ENCODE assay signal across 15 cellular contexts in the genomic region with DNA sequence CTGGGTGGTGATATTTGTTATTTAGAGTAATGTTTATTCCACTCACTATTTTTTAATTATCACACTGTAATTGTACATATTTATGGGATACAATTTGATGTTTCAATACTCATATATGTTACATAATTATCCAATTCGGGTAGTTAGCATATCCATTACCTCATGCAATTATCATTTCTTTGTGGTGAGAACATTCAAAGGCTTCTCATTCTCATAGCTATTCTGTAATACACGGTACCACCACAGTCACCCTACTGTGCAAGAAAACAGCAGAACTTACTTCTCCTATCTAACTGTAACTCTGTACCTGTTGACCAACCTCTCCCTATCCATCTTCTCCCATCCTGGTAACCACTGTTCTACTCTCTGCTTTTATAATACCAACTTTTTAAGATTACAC. TPM values are rescaled to one million over a fixed set of nuclear protein-coding genes. Genes with fewer than 3 reads are reported as not detected.
A peak's percentile ranks its signal among the peaks of the same experiment; 100 is the strongest.
DNase-seq lines count a peak whose midpoint lies in the region; ATAC-seq, FAIRE-seq and TF ChIP-seq lines count a peak whose summit lies in the region.
"Had no signal": no experiment of that assay in that cellular context is flagged by ENCODE, and none has a peak within 500 bp of the region (broad histone marks: within the 10 kb centered on the region; RNA-seq: fewer than 3 reads in every experiment).

No MANE protein-coding gene starts in this region.

- H3K4me2 ChIP-seq in HepG2 (ENCODE audit: low read depth, low read length) (peak overlapping the region; percentile 7; the same call in 1 of the 2 replicates), PC-3 (ENCODE audit: low read length) (peak overlapping the region; percentile 44)
- H3K4me2 ChIP-seq: BLaER1 had no signal

- CTCF ChIA-PET in HepG2 (lab: Yijun Ruan, JAX; ENCODE audit: low intra/inter-chr PET ratio, low total read pairs): no interaction called here
- CTCF ChIA-PET in HEK293 (lab: Yijun Ruan, JAX): interaction anchor here (1.5 kb wide), 1 partner anchor 106 kb away, joined by 3 read pairs; the partner anchor contains the start of gene CNOT11
- CTCF ChIA-PET in PC-3 (lab: Charles Lee): no interaction called here

- H3F3A ChIP-seq in PC-3 (ENCODE audit: low read length, unreplicated experiment): peaks cover under 1% of the 10 kb centered on the region

- TF ChIP-seq POLR2A in HepG2 (IDR thresholded peaks at IDR 0.05; ENCODE audit: insufficient read depth in 1 of 2, low read depth in 2 of 2, low read length in 2 of 2) (no peak), right lobe of liver (IDR thresholded peaks at IDR 0.05) (no peak), gastrocnemius medialis (IDR thresholded peaks at IDR 0.05) (no peak)

- H3K4me1 ChIP-seq in HepG2 (ENCODE audit: insufficient read depth, low read length) (peaks cover 76% of the 10 kb centered on the region), right lobe of liver (peaks cover 0 to 18% (median 2%) of the 10 kb centered on the region in 4 donors), HEK293 (ENCODE audit: control insufficient read depth, insufficient read depth, low read length) (peaks cover 7% of the 10 kb centered on the region; the same call in 1 of the 2 replicates), PC-3 (ENCODE audit: insufficient read depth, low read length) (peaks cover 54% of the 10 kb centered on the region), gastrocnemius medialis (peaks cover 50 to 55% of the 10 kb centered on the region in 2 donors)

- DNase-seq in HepG2 (ENCODE audit: low spot score) (no peak), right lobe of liver (no peak), PC-3 (no peak), gastrocnemius medialis (no peak), NCI-H1105 (lab: John Stamatoyannopoulos, UW) (no peak), MV-4-11 (lab: John Stamatoyannopoulos, UW) (no peak)
- DNase-seq: DMS53, GF-D8, GOT3, IMR-90, KBM-7 had no signal

- no peak for FAIRE-seq in HepG2 (lab: Jason Lieb, UNC)

- no peak overlapping the region for H2AFZ ChIP-seq in HepG2 (ENCODE audit: low read length)
- no peak overlapping the region for H2AFZ ChIP-seq in PC-3 (ENCODE audit: low read length)

- POLR2A ChIA-PET in HepG2 (lab: Yijun Ruan, JAX): interaction anchor here (1.5 kb wide), 1 partner anchor 26 kb away, joined by 4 read pairs; no protein-coding TSS in a partner anchor
- POLR2A ChIA-PET in HEK293 (lab: Yijun Ruan, JAX): no interaction called here
- POLR2A ChIA-PET in PC-3 (lab: Charles Lee; ENCODE audit: unreplicated experiment): no interaction called here

- BruUV-seq in HepG2 (replicated peaks; lab: Mats Ljungman, UMichigan) (no TSS peak), PC-3 (replicated peaks; lab: Mats Ljungman, UMichigan) (no TSS peak)

- H3K27ac ChIP-seq in HepG2 (ENCODE audit: extremely low read length, insufficient read depth, low read length) (no peak overlapping the region), right lobe of liver (no peak overlapping the region), HEK293 (ENCODE audit: extremely low read depth, low read depth, low read length) (no peak overlapping the region), PC-3 (ENCODE audit: low read length) (no peak overlapping the region), gastrocnemius medialis (peak overlapping the region in 3 of 4 donors; percentile 45 to 97 (median 96))
- H3K27ac ChIP-seq: BLaER1 had no signal

- TF ChIP-seq CTCF in HepG2 (CRISPR knock-in tag; IDR thresholded peaks at IDR 0.05) (no peak), right lobe of liver (IDR thresholded peaks at IDR 0.05) (no peak), HEK293 (tag by site-specific recombination; IDR thresholded peaks at IDR 0.05) (no peak), PC-3 (conservative IDR thresholded peaks at IDR 0.05; ENCODE audit: low read depth, low read length) (no peak), gastrocnemius medialis (IDR thresholded peaks at IDR 0.05 in 4 of 5, conservative IDR thresholded peaks at IDR 0.05 in 1 of 5) (no peak)

- in situ Hi-C loops in HepG2 (cut with HindIII; ENCODE audit: extremely low pct_ligation_motif_present, low pct_unique_long_range_greater_than_20kb): no loop called here
- in situ Hi-C loops in gastrocnemius medialis (cut with MboI; ENCODE audit: low sequenced_read_pairs in 4 of 4): no loop called here

- H3K4me3 ChIP-seq in HepG2 (replicated peaks in 1 of 3; ENCODE audit: insufficient read depth in 1 of 3, low read depth in 2 of 3, low read length in 3 of 3) (no peak overlapping the region), right lobe of liver (no peak overlapping the region), HEK293 (ENCODE audit: low read depth, low read length) (no peak overlapping the region), PC-3 (ENCODE audit: low read length) (peak overlapping the region; percentile 7; the same call in 1 of the 2 replicates), gastrocnemius medialis (peak overlapping the region in 1 of 4 donors; percentile 26)
- H3K4me3 ChIP-seq: BLaER1, HAP-1 had no signal

- no peak for TF ChIP-seq RAD21 in HepG2 (CRISPR knock-in tag; IDR thresholded peaks at IDR 0.05)

- intact Hi-C loops in HepG2 (cut with micrococcal nuclease; ENCODE audit: unreplicated experiment) (no loop called here), right lobe of liver (cut with DNase I) (no loop called here), PC-3 (cut with micrococcal nuclease) (loop anchor here (5.0 kb wide), 1 partner anchor 34 kb away; no protein-coding TSS in a partner anchor), gastrocnemius medialis (cut with DNase I; ENCODE audit: low total_unique reads) (no loop called here)

- WGBS in HepG2 (ENCODE audit: low lambda C conversion rate): 84% methylated on average over 2 of the region's 2 CpGs
- WGBS in right lobe of liver (ENCODE audit: insufficient coverage, low coverage, low lambda C conversion rate, missing lambda C conversion rate): 81% methylated on average over 2 of the region's 2 CpGs

- no peaks in the 10 kb centered on the region; a peak in 1 of 5 replicates for H3K27me3 ChIP-seq in HepG2 (ENCODE audit: control insufficient read depth in 1 of 2, insufficient read depth in 2 of 2, low read length in 2 of 2)
- H3K27me3 ChIP-seq in right lobe of liver: no peaks in the 10 kb centered on the region
- H3K27me3 ChIP-seq in PC-3 (ENCODE audit: low read length): no peaks in the 10 kb centered on the region
- H3K27me3 ChIP-seq in gastrocnemius medialis: no peaks in the 10 kb centered on the region

- no peak for ATAC-seq in HepG2
- ATAC-seq in right lobe of liver: no peak
- ATAC-seq in PC-3: no peak
- no peak for ATAC-seq in gastrocnemius medialis
- no peak for ATAC-seq in GM19455 (IDR thresholded peaks at IDR 0.05; ENCODE audit: unreplicated experiment)

- H3K9me2 ChIP-seq in PC-3 (replicated peaks; ENCODE audit: low read length): no peaks in the 10 kb centered on the region

- H3K36me3 ChIP-seq in HepG2 (replicated peaks in 1 of 2; ENCODE audit: control insufficient read depth in 1 of 2, insufficient read depth in 2 of 2, low read length in 2 of 2) (peaks cover 2 to 9% of the 10 kb centered on the region in 2 experiments; a peak in 3 of 5 replicates), right lobe of liver (no peaks in the 10 kb centered on the region), HEK293 (ENCODE audit: control insufficient read depth in 2 of 2, insufficient read depth in 1 of 2, low read length in 2 of 2) (no peaks in the 10 kb centered on the region), PC-3 (ENCODE audit: low read depth, low read length) (peaks cover 13% of the 10 kb centered on the region; the same call in 1 of the 2 replicates), gastrocnemius medialis (no peaks in the 10 kb centered on the region)
- H3K36me3 ChIP-seq: BLaER1, HAP-1 had no signal

- H3K9me3 ChIP-seq in HepG2 (ENCODE audit: low read length) (no peaks in the 10 kb centered on the region), right lobe of liver (peaks cover 0 to under 1% (median 0%) of the 10 kb centered on the region in 4 donors), HEK293 (ENCODE audit: control insufficient read depth, insufficient read depth, low read depth, low read length) (peaks cover 2% of the 10 kb centered on the region; the same call in 1 of the 2 replicates), PC-3 (ENCODE audit: low read length) (no peaks in the 10 kb centered on the region), gastrocnemius medialis (no peaks in the 10 kb centered on the region)
- H3K9me3 ChIP-seq: BLaER1, HAP-1 had no signal

- H3K79me2 ChIP-seq in HepG2 (ENCODE audit: insufficient read depth, low read length) (peaks cover 91% of the 10 kb centered on the region), PC-3 (ENCODE audit: low read length) (peaks cover 93% of the 10 kb centered on the region)

- TF ChIP-seq EP300 in HepG2 (IDR thresholded peaks at IDR 0.05; ENCODE audit: low read depth in 2 of 2, low read length in 2 of 2) (no peak), HepG2 (CRISPR knock-in tag; IDR thresholded peaks at IDR 0.05; ENCODE audit: borderline replicate concordance) (no peak)

- H4K20me1 ChIP-seq in HepG2 (ENCODE audit: insufficient read depth, low read length): peaks cover 58% of the 10 kb centered on the region
- H4K20me1 ChIP-seq in PC-3 (ENCODE audit: low read length): peaks cover 86% of the 10 kb centered on the region

- H3K9ac ChIP-seq in HepG2 (ENCODE audit: insufficient read depth, low read depth, low read length): no peak overlapping the region
- no peak overlapping the region for H3K9ac ChIP-seq in PC-3 (ENCODE audit: low read length)
- H3K9ac ChIP-seq: BLaER1 had no signal

RNA-seq across cellular contexts. Expression of gene TBC1D8, which starts 4.6 kb away (rescaled TPM):
- total RNA-seq in HepG2 (2016; rRNA removed; fragmentation: Illumina TruSeq; extraction: Trizol): 24.6 and 45.1 TPM in 2 replicates
- 19.7 and 20.1 TPM in 2 replicates for total RNA-seq in HepG2 (2016; cell fraction: cytosol; rRNA removed; fragmentation: Illumina TruSeq; extraction: Trizol; ENCODE audit: low read depth)
- total RNA-seq in HepG2 (2016; cell fraction: insoluble cytoplasmic fraction; rRNA removed; fragmentation: Illumina TruSeq; extraction: Trizol): 24.0 and 41.1 TPM in 2 replicates
- total RNA-seq in HepG2 (2016; cell fraction: membrane; rRNA removed; fragmentation: Illumina TruSeq; extraction: Trizol): 25.6 and 27.6 TPM in 2 replicates
- 65.7 and 82.2 TPM in 2 replicates for total RNA-seq in HepG2 (2016; cell fraction: nucleus; rRNA removed; fragmentation: Illumina TruSeq; extraction: Trizol)
- polyA plus RNA-seq in HepG2 (2011; rRNA removed): 95.4 and 109 TPM in 2 replicates
- polyA plus RNA-seq in HepG2 (2011; cell fraction: cytosol; rRNA removed): 29.9 and 31.1 TPM in 2 replicates
- polyA plus RNA-seq in HepG2 (2011; cell fraction: nucleus; rRNA removed): 436 and 543 TPM in 2 replicates
- polyA plus RNA-seq in HepG2 (2012): 48.7 and 51.7 TPM in 2 replicates
- 3.0 and 3.1 TPM in 2 replicates for polyA plus RNA-seq in HepG2 (2016; cell fraction: cytosol; fragmentation: Illumina TruSeq; extraction: Trizol; ENCODE audit: low read depth)
- 19.9 and 22.5 TPM in 2 replicates for polyA plus RNA-seq in HepG2 (2016; cell fraction: insoluble cytoplasmic fraction; fragmentation: Illumina TruSeq; extraction: Trizol; ENCODE audit: low read depth)
- 8.5 and 9.7 TPM in 2 replicates for polyA plus RNA-seq in HepG2 (2016; cell fraction: membrane; fragmentation: Illumina TruSeq; extraction: Trizol; ENCODE audit: low read depth)
- polyA plus RNA-seq in HepG2 (2016; cell fraction: nucleus; fragmentation: Illumina TruSeq; extraction: Trizol; ENCODE audit: insufficient read depth, low read depth): 164 and 165 TPM in 2 replicates
- 49.0 and 185 TPM in 2 replicates for polyA minus RNA-seq in HepG2 (2011; rRNA and poly(A)+ RNA removed; ENCODE audit: low replicate concordance)
- 17.5 and 18.1 TPM in 2 replicates for polyA minus RNA-seq in HepG2 (2011; cell fraction: cytosol; rRNA and poly(A)+ RNA removed)
- 201 and 233 TPM in 2 replicates for polyA minus RNA-seq in HepG2 (2011; cell fraction: nucleus; rRNA and poly(A)+ RNA removed)
- total RNA-seq in right lobe of liver: 10 to 100 TPM; 17.3 to 31.2 (median 21.5) TPM
- 39.7 and 41.7 TPM in 2 replicates for total RNA-seq in PC-3 (2014; rRNA removed)
- 100 to 1,000 TPM; 103 to 298 (median 201) TPM for total RNA-seq in gastrocnemius medialis

Comparison
In these comparisons a context has a peak if more than half of its experiments do, and no peak if none do; other contexts are left out.
1. H3K27ac ChIP-seq: peak in gastrocnemius medialis (3 of 4); none in HepG2 (single experiment), right lobe of liver (0 of 3), HEK293 (single experiment) and PC-3 (single experiment).
2. Of the 63 proteins assayed by ChIP-seq in both HepG2 and HEK293: peak only in HepG2: none; only in HEK293: ATF2; in both: none; in neither: 62.